In genomic region chr18:5710235-5710634, GRCh38 we compare ENCODE assay signal across 1 cellular context.
TF ChIP-seq lines count a peak whose summit lies in the region.

No MANE protein-coding gene starts in this region.

TF ChIP-seq in GM23338, 12 proteins besides CTCF, POLR2A, EP300 and RAD21 (continued from another document):
- TF ChIP-seq, protein P1, sequence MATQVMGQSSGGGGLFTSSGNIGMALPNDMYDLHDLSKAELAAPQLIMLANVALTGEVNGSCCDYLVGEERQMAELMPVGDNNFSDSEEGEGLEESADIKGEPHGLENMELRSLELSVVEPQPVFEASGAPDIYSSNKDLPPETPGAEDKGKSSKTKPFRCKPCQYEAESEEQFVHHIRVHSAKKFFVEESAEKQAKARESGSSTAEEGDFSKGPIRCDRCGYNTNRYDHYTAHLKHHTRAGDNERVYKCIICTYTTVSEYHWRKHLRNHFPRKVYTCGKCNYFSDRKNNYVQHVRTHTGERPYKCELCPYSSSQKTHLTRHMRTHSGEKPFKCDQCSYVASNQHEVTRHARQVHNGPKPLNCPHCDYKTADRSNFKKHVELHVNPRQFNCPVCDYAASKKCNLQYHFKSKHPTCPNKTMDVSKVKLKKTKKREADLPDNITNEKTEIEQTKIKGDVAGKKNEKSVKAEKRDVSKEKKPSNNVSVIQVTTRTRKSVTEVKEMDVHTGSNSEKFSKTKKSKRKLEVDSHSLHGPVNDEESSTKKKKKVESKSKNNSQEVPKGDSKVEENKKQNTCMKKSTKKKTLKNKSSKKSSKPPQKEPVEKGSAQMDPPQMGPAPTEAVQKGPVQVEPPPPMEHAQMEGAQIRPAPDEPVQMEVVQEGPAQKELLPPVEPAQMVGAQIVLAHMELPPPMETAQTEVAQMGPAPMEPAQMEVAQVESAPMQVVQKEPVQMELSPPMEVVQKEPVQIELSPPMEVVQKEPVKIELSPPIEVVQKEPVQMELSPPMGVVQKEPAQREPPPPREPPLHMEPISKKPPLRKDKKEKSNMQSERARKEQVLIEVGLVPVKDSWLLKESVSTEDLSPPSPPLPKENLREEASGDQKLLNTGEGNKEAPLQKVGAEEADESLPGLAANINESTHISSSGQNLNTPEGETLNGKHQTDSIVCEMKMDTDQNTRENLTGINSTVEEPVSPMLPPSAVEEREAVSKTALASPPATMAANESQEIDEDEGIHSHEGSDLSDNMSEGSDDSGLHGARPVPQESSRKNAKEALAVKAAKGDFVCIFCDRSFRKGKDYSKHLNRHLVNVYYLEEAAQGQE (IDR thresholded peaks at IDR 0.05; ENCODE audit: unreplicated experiment) = no peak
TF ChIP-seq in GM23338: peak in this region for 0.
